30 cellular contexts compared by ENCODE assay signal in the genomic region with DNA sequence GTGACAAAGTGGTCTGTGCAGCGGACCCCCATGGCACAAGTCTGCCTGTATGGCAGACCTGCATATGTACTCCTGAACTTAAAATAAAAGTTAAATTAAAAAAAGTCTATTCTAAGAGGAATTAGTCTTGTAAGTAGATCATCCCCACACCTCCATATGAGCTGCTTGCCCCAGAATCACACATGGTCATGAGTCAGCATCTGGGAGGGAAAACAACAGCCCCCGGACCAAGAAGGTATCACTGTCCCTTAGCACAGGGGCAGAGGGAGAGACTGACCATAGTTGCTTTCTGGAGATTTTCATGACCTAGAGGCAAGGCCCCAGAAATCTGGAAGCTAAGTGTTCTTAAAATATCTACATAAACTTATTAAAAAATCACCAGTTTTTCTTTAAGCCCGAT.
"Had no signal": no experiment of that assay in that cellular context is flagged by ENCODE, and none has a peak within 500 bp of the region (broad histone marks: within the 10 kb centered on the region; RNA-seq: fewer than 3 reads in every experiment).

No MANE protein-coding gene starts in this region.

- FAIRE-seq: bronchial epithelial cell, TTC549 had no signal

- H3K4me1 ChIP-seq: ascending aorta, body of pancreas, SJSA1 had no signal

- H3K36me3 Mint-ChIP-seq: activated CD4-positive, alpha-beta memory T cell treated with anti-CD3 and anti-CD28 coated beads for 36 hours; activated naive CD8-positive, alpha-beta T cell treated with anti-CD3 and anti-CD28 coated beads, Interleukin-2, amount 10 ng/mL, durations not matched to agents 7 days and 5 days had no signal

- H3K4me1 Mint-ChIP-seq: activated B cell treated with CpG ODN at 0.5 μM for 24 hours; activated naive CD8-positive, alpha-beta T cell treated with anti-CD3 and anti-CD28 coated beads, Interleukin-2, amount 10 ng/mL, durations not matched to agents 7 days and 5 days; central memory CD8-positive, alpha-beta T cell had no signal

- H3K27me3 Mint-ChIP-seq: activated B cell treated with CpG ODN at 0.5 μM for 24 hours; activated CD4-positive, alpha-beta memory T cell treated with anti-CD3 and anti-CD28 coated beads for 36 hours; activated CD4-positive, alpha-beta T cell treated with anti-CD3 and anti-CD28 coated beads, Interleukin-2, amount 10 ng/mL, durations not matched to agents 7 days and 5 days; central memory CD8-positive, alpha-beta T cell had no signal

- H3K27ac Mint-ChIP-seq: activated B cell treated with CpG ODN at 0.5 μM for 24 hours; activated CD4-positive, alpha-beta memory T cell treated with anti-CD3 and anti-CD28 coated beads for 36 hours; activated CD4-positive, alpha-beta T cell treated with anti-CD3 and anti-CD28 coated beads, Interleukin-2, amount 10 ng/mL, durations not matched to agents 7 days and 5 days; activated naive CD8-positive, alpha-beta T cell treated with anti-CD3 and anti-CD28 coated beads, Interleukin-2, amount 10 ng/mL, durations not matched to agents 7 days and 5 days; T-helper 1 cell treated with Interleukin-12 subunit alpha and Interleukin-12 subunit beta and Interleukin-4 antibody, amounts not matched to agents 30 μg/mL and 1 μg/mL, for 36 hours had no signal

- H3K9me3 Mint-ChIP-seq: activated B cell treated with CpG ODN at 0.5 μM for 24 hours; activated CD4-positive, alpha-beta memory T cell treated with anti-CD3 and anti-CD28 coated beads for 36 hours; activated CD4-positive, alpha-beta T cell treated with anti-CD3 and anti-CD28 coated beads, Interleukin-2, amount 10 ng/mL, durations not matched to agents 7 days and 5 days; activated naive CD8-positive, alpha-beta T cell treated with anti-CD3 and anti-CD28 coated beads, Interleukin-2, amount 10 ng/mL, durations not matched to agents 7 days and 5 days; T-helper 1 cell treated with Interleukin-12 subunit alpha and Interleukin-12 subunit beta and Interleukin-4 antibody, amounts not matched to agents 30 μg/mL and 1 μg/mL, for 36 hours had no signal

- ATAC-seq: body of pancreas, Panc1 had no signal

- DNase-seq: activated B cell treated with CpG ODN at 0.5 μM for 24 hours; activated CD4-positive, alpha-beta memory T cell treated with anti-CD3 and anti-CD28 coated beads for 36 hours; activated CD4-positive, alpha-beta T cell treated with anti-CD3 and anti-CD28 coated beads for 1 hour; activated CD4-positive, alpha-beta T cell treated with anti-CD3 and anti-CD28 coated beads, Interleukin-2, amount 10 ng/mL, durations not matched to agents 7 days and 5 days; activated CD8-positive, alpha-beta memory T cell treated with anti-CD3 and anti-CD28 coated beads, Interleukin-2, amount 50 U/mL, for 4 hours; activated naive CD4-positive, alpha-beta T cell treated with anti-CD3 and anti-CD28 coated beads, Interleukin-2, amount 50 U/mL, for 16 hours; activated naive CD8-positive, alpha-beta T cell treated with anti-CD3 and anti-CD28 coated beads, Interleukin-2, amount 10 ng/mL, durations not matched to agents 7 days and 5 days; body of pancreas; KBM-7; NCI-H1092 treated with DMSO at 0.1 percent for 48 hours; NCI-H1417 treated with DMSO at 0.1 percent for 48 hours; NCI-H1694; NCI-H2029; NCI-H2107; NCI-H2171 treated with DMSO at 0.1 percent for 48 hours; NCI-H226; NCI-H526; NCI-H774; NK-92 treated with Interleukin-12 subunit alpha and Interleukin-12 subunit beta, amount 100 ng/mL, for 24 hours; OCI-M1; Right ventricle myocardium superior; T-helper 9 cell had no signal

- H3K27me3 ChIP-seq: ascending aorta had no signal

- H3K4me3 Mint-ChIP-seq: activated B cell treated with CpG ODN at 0.5 μM for 24 hours; activated CD4-positive, alpha-beta memory T cell treated with anti-CD3 and anti-CD28 coated beads for 36 hours; activated CD4-positive, alpha-beta T cell treated with anti-CD3 and anti-CD28 coated beads, Interleukin-2, amount 10 ng/mL, durations not matched to agents 7 days and 5 days; activated naive CD8-positive, alpha-beta T cell treated with anti-CD3 and anti-CD28 coated beads, Interleukin-2, amount 10 ng/mL, durations not matched to agents 7 days and 5 days; central memory CD8-positive, alpha-beta T cell; T-helper 1 cell treated with Interleukin-12 subunit alpha and Interleukin-12 subunit beta and Interleukin-4 antibody, amounts not matched to agents 30 μg/mL and 1 μg/mL, for 36 hours had no signal

- H3K36me3 ChIP-seq: ascending aorta, SJSA1 had no signal

- H3K27ac ChIP-seq: ascending aorta, body of pancreas, RWPE1, SJSA1 had no signal

- H3K9me3 ChIP-seq: ascending aorta, body of pancreas, SJSA1 had no signal

- H3K4me3 ChIP-seq: ascending aorta, body of pancreas, SJSA1 had no signal
